ENCODE assay signal across 8 cellular contexts in the genomic region with DNA sequence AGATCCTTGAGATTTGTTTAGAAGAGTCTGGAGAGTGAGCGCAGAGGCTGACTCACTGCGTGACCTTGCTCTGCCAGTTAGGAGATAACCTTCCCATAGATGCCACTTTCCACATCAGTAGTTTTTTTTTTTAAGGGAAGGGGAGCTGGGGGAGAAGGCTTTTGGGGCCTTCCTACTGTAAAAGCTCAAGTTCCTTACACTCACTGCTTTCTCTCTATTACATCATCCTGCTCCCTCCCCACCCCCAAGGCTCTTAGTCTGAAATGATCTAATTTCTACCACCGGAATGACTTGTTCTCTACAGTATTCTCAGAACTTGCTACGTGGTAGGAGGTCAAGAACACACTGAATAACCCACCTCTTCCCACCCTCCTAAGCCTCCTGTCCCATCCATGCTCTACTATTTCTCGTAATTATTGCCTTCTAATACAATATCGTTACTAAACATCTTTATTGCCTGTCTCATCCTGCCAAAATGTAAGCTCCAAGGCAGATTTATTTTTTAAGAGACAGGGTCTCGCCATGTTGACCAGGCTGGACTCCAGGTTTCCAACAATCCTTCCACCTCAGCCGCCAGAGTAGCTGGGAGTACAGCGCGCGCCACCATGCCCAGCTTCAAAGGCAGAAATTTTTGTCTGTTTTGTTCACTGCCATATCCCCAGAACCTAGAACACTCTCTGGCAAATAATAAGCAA. TPM values are rescaled to one million over a fixed set of nuclear protein-coding genes. Genes with fewer than 3 reads are reported as not detected.
DNase-seq lines count a peak whose midpoint lies in the region; ATAC-seq, FAIRE-seq and TF ChIP-seq lines count a peak whose summit lies in the region.

No MANE protein-coding gene starts in this region.

- peak overlapping the region; percentile 95 for H3K27ac ChIP-seq in CD4-positive, CD25-positive, alpha-beta regulatory T cell (ENCODE audit: insufficient read depth, low read length, poor library complexity, severe bottlenecking)
- H3K27ac ChIP-seq in endothelial cell of umbilical vein (ENCODE audit: insufficient read depth, low read depth, low read length) = peak overlapping the region; percentile 85

- peak in 1 of 3 donors; percentile 62 for DNase-seq in CD4-positive, CD25-positive, alpha-beta regulatory T cell
- DNase-seq in HS-5 (ENCODE audit: low read depth) (peak; percentile 52), UCSD-AML1 (lab: John Stamatoyannopoulos, UW; ENCODE audit: unreplicated experiment) (peak; percentile 31), endothelial cell of umbilical vein (ENCODE audit: low read depth, low spot score) (peak; percentile 67), non-pigmented ciliary epithelial cell (ENCODE audit: low read depth) (peak; percentile 77), NCI-H345 (lab: John Stamatoyannopoulos, UW) (no peak), NCI-H1048 (lab: John Stamatoyannopoulos, UW) (no peak)
- no peak for DNase-seq in effector CD8-positive, alpha-beta T cell (lab: John Stamatoyannopoulos, UW)

- POLR2A ChIA-PET in endothelial cell of umbilical vein (lab: Charles Lee) = interaction anchor here (0.6 kb wide), 1 partner anchor 63 kb away, joined by 3 read pairs; no protein-coding TSS in a partner anchor

- no peaks in the 10 kb centered on the region for H3K9me3 ChIP-seq in CD4-positive, CD25-positive, alpha-beta regulatory T cell (ENCODE audit: control insufficient read depth in 2 of 2, low read length in 2 of 2)
- H3K9me3 ChIP-seq in endothelial cell of umbilical vein (replicated peaks; ENCODE audit: control insufficient read depth, insufficient read depth, low read length) = no peaks in the 10 kb centered on the region

- peaks cover 4% of the 10 kb centered on the region for H3K36me3 ChIP-seq in CD4-positive, CD25-positive, alpha-beta regulatory T cell (ENCODE audit: control insufficient read depth, insufficient read depth, low read length)
- H3K36me3 ChIP-seq in endothelial cell of umbilical vein (ENCODE audit: control insufficient read depth in 2 of 2, extremely low read depth in 1 of 2, insufficient read depth in 2 of 2, low read length in 2 of 2) = no peaks in the 10 kb centered on the region

- dilution Hi-C loops in endothelial cell of umbilical vein (cut with MboI; ENCODE audit: extremely low pct_ligation_motif_present, low sequenced_read_pairs) = no loop called here

- H3K36me3 Mint-ChIP-seq in CD4-positive, CD25-positive, alpha-beta regulatory T cell = peaks cover 3% of the 10 kb centered on the region

- FAIRE-seq in endothelial cell of umbilical vein (lab: Jason Lieb, UNC) = peak; percentile 52

- H3K9me3 Mint-ChIP-seq in CD4-positive, CD25-positive, alpha-beta regulatory T cell = no peaks in the 10 kb centered on the region

- no peaks in the 10 kb centered on the region for H3K9me1 ChIP-seq in endothelial cell of umbilical vein (replicated peaks; ENCODE audit: control insufficient read depth, extremely low read depth, insufficient read depth, low read length)

- TSS peak; percentile 99 for BruUV-seq in endothelial cell of umbilical vein (replicated peaks; lab: Mats Ljungman, UMichigan)

- peak overlapping the region; percentile 81 for H3K9ac ChIP-seq in endothelial cell of umbilical vein (replicated peaks; ENCODE audit: extremely low read depth, insufficient read depth, low read length)

- peak overlapping the region; percentile 90 for H3K4me3 ChIP-seq in CD4-positive, CD25-positive, alpha-beta regulatory T cell (ENCODE audit: low read depth, low read length)
- peak overlapping the region; percentile 52 to 79 (median 75) for H3K4me3 ChIP-seq in endothelial cell of umbilical vein (replicated peaks in 1 of 3; ENCODE audit: insufficient read depth in 1 of 3, low read depth in 1 of 3, low read length in 3 of 3)

- H3K4me1 ChIP-seq in CD4-positive, CD25-positive, alpha-beta regulatory T cell (ENCODE audit: control insufficient read depth, insufficient read depth, low read length, poor library complexity, severe bottlenecking) = peaks cover 25% of the 10 kb centered on the region
- H3K4me1 ChIP-seq in endothelial cell of umbilical vein (ENCODE audit: control insufficient read depth, extremely low read depth, insufficient read depth, low read length) = peaks cover 15% of the 10 kb centered on the region

- peak overlapping the region; percentile 90 to 98 (median 93) for H3K4me3 Mint-ChIP-seq in CD4-positive, CD25-positive, alpha-beta regulatory T cell

- peaks cover 7% of the 10 kb centered on the region for H3K27me3 Mint-ChIP-seq in CD4-positive, CD25-positive, alpha-beta regulatory T cell

- CTCF ChIA-PET in endothelial cell of umbilical vein (lab: Charles Lee) = interaction anchor here (1.2 to 1.4 kb wide), 2 partner anchors 27 to 29 kb away, joined by 3 to 6 read pairs; partner anchors contain the start of gene RPL36

- peaks cover 48% of the 10 kb centered on the region for H3K79me2 ChIP-seq in endothelial cell of umbilical vein (ENCODE audit: control insufficient read depth, insufficient read depth, low read length)

- ATAC-seq in CD4-positive, CD25-positive, alpha-beta regulatory T cell (ENCODE audit: low read depth in 2 of 2) = no peak

- H3K4me1 Mint-ChIP-seq in CD4-positive, CD25-positive, alpha-beta regulatory T cell = peaks cover 4 to 39% (median 29%) of the 10 kb centered on the region in 4 donors

- peak overlapping the region; percentile 91 for H3K4me2 ChIP-seq in endothelial cell of umbilical vein (ENCODE audit: insufficient read depth, low read length)

- no peak overlapping the region for H2AFZ ChIP-seq in endothelial cell of umbilical vein (ENCODE audit: low read depth, low read length)

- H4K20me1 ChIP-seq in endothelial cell of umbilical vein (replicated peaks; ENCODE audit: control insufficient read depth, extremely low read depth, insufficient read depth, low read length) = no peaks in the 10 kb centered on the region

- H3K27me3 ChIP-seq in CD4-positive, CD25-positive, alpha-beta regulatory T cell (ENCODE audit: control insufficient read depth, insufficient read depth, low read length) = no peaks in the 10 kb centered on the region
- H3K27me3 ChIP-seq in endothelial cell of umbilical vein (ENCODE audit: control insufficient read depth in 2 of 2, insufficient read depth in 2 of 2, low read length in 2 of 2) = no peaks in the 10 kb centered on the region

- intact Hi-C loops in endothelial cell of umbilical vein (cut with micrococcal nuclease) = no loop called here

- no peak for TF ChIP-seq CTCF in endothelial cell of umbilical vein (IDR thresholded peaks at IDR 0.05; ENCODE audit: extremely low read depth in 1 of 2, insufficient read depth in 1 of 2, low read depth in 1 of 2, low read length in 2 of 2)

- H3K27ac Mint-ChIP-seq in CD4-positive, CD25-positive, alpha-beta regulatory T cell = peak overlapping the region; percentile 81 to 94 (median 92)

- no peak for TF ChIP-seq POLR2A in endothelial cell of umbilical vein (IDR thresholded peaks at IDR 0.05; ENCODE audit: low read depth, low read length)

RNA-seq across cellular contexts. Expression of gene LONP1, which starts 1.2 kb away (rescaled TPM):
- 67.6 TPM for total RNA-seq in CD4-positive, CD25-positive, alpha-beta regulatory T cell
- polyA plus RNA-seq in CD4-positive, CD25-positive, alpha-beta regulatory T cell = 10 to 100 TPM; 16.4 to 22.8 (median 20.3) TPM
- 95.1 and 95.7 TPM in 2 replicates for total RNA-seq in endothelial cell of umbilical vein
- 70.0 and 89.2 TPM in 2 replicates for polyA plus RNA-seq in endothelial cell of umbilical vein
- polyA plus RNA-seq in endothelial cell of umbilical vein (2011; cell fraction: cytosol; rRNA removed) = 41.1 and 58.7 TPM in 2 replicates
- 98.8 and 102 TPM in 2 replicates for polyA plus RNA-seq in endothelial cell of umbilical vein (2011; cell fraction: nucleus; rRNA removed)
- 50.8 and 65.0 TPM in 2 replicates for polyA plus RNA-seq in endothelial cell of umbilical vein (2012)
- polyA minus RNA-seq in endothelial cell of umbilical vein = 35.4 and 48.9 TPM in 2 replicates
- polyA minus RNA-seq in endothelial cell of umbilical vein (2011; cell fraction: cytosol; rRNA and poly(A)+ RNA removed) = 67.5 TPM
- polyA minus RNA-seq in endothelial cell of umbilical vein (2011; cell fraction: nucleus; rRNA and poly(A)+ RNA removed) = 23.9 and 39.0 TPM in 2 replicates

RNA-seq across cellular contexts. Expression of gene CATSPERD, which starts 1.7 kb away (rescaled TPM):
- total RNA-seq in CD4-positive, CD25-positive, alpha-beta regulatory T cell = not detected
- polyA plus RNA-seq in CD4-positive, CD25-positive, alpha-beta regulatory T cell = under 1 TPM in 1 of 4 donors, not detected in 3; 0.17 TPM
- total RNA-seq in endothelial cell of umbilical vein = not detected in 2 replicates
- not detected in 2 replicates for polyA plus RNA-seq in endothelial cell of umbilical vein
- not detected in 2 replicates for polyA plus RNA-seq in endothelial cell of umbilical vein (2011; cell fraction: cytosol; rRNA removed)
- not detected in 2 replicates for polyA plus RNA-seq in endothelial cell of umbilical vein (2011; cell fraction: nucleus; rRNA removed)
- not detected in 2 replicates for polyA plus RNA-seq in endothelial cell of umbilical vein (2012)
- not detected in 2 replicates for polyA minus RNA-seq in endothelial cell of umbilical vein
- not detected for polyA minus RNA-seq in endothelial cell of umbilical vein (2011; cell fraction: cytosol; rRNA and poly(A)+ RNA removed)
- not detected in 2 replicates for polyA minus RNA-seq in endothelial cell of umbilical vein (2011; cell fraction: nucleus; rRNA and poly(A)+ RNA removed)

RNA-seq across cellular contexts. Expression of gene RPL36, which starts 28.6 kb away (rescaled TPM):
- total RNA-seq in CD4-positive, CD25-positive, alpha-beta regulatory T cell = 984 TPM
- 1,000 to 10,000 TPM; 1,952 to 2,703 (median 2,229) TPM for polyA plus RNA-seq in CD4-positive, CD25-positive, alpha-beta regulatory T cell
- 944 and 1,033 TPM in 2 replicates for total RNA-seq in endothelial cell of umbilical vein
- polyA plus RNA-seq in endothelial cell of umbilical vein = 835 and 1,084 TPM in 2 replicates
- 561 and 877 TPM in 2 replicates for polyA plus RNA-seq in endothelial cell of umbilical vein (2011; cell fraction: cytosol; rRNA removed)
- 224 and 232 TPM in 2 replicates for polyA plus RNA-seq in endothelial cell of umbilical vein (2011; cell fraction: nucleus; rRNA removed)
- polyA plus RNA-seq in endothelial cell of umbilical vein (2012) = 1,177 and 1,852 TPM in 2 replicates
- polyA minus RNA-seq in endothelial cell of umbilical vein = 208 and 264 TPM in 2 replicates
- polyA minus RNA-seq in endothelial cell of umbilical vein (2011; cell fraction: cytosol; rRNA and poly(A)+ RNA removed) = 889 TPM
- polyA minus RNA-seq in endothelial cell of umbilical vein (2011; cell fraction: nucleus; rRNA and poly(A)+ RNA removed) = 50.3 and 106 TPM in 2 replicates

RNA-seq across cellular contexts. Expression of gene HSD11B1L, which starts 37.9 kb away (rescaled TPM):
- total RNA-seq in CD4-positive, CD25-positive, alpha-beta regulatory T cell = 2.4 TPM
- 1 to 10 TPM; 1.8 to 3.0 (median 2.3) TPM for polyA plus RNA-seq in CD4-positive, CD25-positive, alpha-beta regulatory T cell
- 4.4 and 5.0 TPM in 2 replicates for total RNA-seq in endothelial cell of umbilical vein
- polyA plus RNA-seq in endothelial cell of umbilical vein = 9.1 and 10.2 TPM in 2 replicates
- 4.9 and 6.1 TPM in 2 replicates for polyA plus RNA-seq in endothelial cell of umbilical vein (2011; cell fraction: cytosol; rRNA removed)
- 4.1 and 4.4 TPM in 2 replicates for polyA plus RNA-seq in endothelial cell of umbilical vein (2011; cell fraction: nucleus; rRNA removed)
- 4.2 and 11.2 TPM in 2 replicates for polyA plus RNA-seq in endothelial cell of umbilical vein (2012)
- 2.0 and 2.1 TPM in 2 replicates for polyA minus RNA-seq in endothelial cell of umbilical vein
- not detected for polyA minus RNA-seq in endothelial cell of umbilical vein (2011; cell fraction: cytosol; rRNA and poly(A)+ RNA removed)
- 2.3 TPM in 1 of 2 replicates, not detected in the other for polyA minus RNA-seq in endothelial cell of umbilical vein (2011; cell fraction: nucleus; rRNA and poly(A)+ RNA removed)

RNA-seq across cellular contexts. Expression of gene MICOS13, which starts 38.4 kb away (rescaled TPM):
- 21.2 TPM for total RNA-seq in CD4-positive, CD25-positive, alpha-beta regulatory T cell
- 100 to 1,000 TPM in 2 of 4 donors, 10 to 100 TPM in 2; 90.6 to 110 (median 100) TPM for polyA plus RNA-seq in CD4-positive, CD25-positive, alpha-beta regulatory T cell
- 53.0 and 55.3 TPM in 2 replicates for total RNA-seq in endothelial cell of umbilical vein
- 86.1 and 115 TPM in 2 replicates for polyA plus RNA-seq in endothelial cell of umbilical vein
- 38.6 and 56.1 TPM in 2 replicates for polyA plus RNA-seq in endothelial cell of umbilical vein (2011; cell fraction: cytosol; rRNA removed)
- polyA plus RNA-seq in endothelial cell of umbilical vein (2011; cell fraction: nucleus; rRNA removed) = 12.5 and 16.9 TPM in 2 replicates
- 41.0 and 68.2 TPM in 2 replicates for polyA plus RNA-seq in endothelial cell of umbilical vein (2012)
- polyA minus RNA-seq in endothelial cell of umbilical vein = 11.8 and 15.2 TPM in 2 replicates
- polyA minus RNA-seq in endothelial cell of umbilical vein (2011; cell fraction: cytosol; rRNA and poly(A)+ RNA removed) = 14.3 TPM
- polyA minus RNA-seq in endothelial cell of umbilical vein (2011; cell fraction: nucleus; rRNA and poly(A)+ RNA removed) = 2.9 and 4.7 TPM in 2 replicates

Comparison
In these comparisons a context has a peak if more than half of its experiments do, and no peak if none do; other contexts are left out.
1. DNase-seq: peak in HS-5 (single experiment), UCSD-AML1 (single experiment), endothelial cell of umbilical vein (single experiment) and non-pigmented ciliary epithelial cell (single experiment); none in NCI-H345 (single experiment), effector CD8-positive, alpha-beta T cell (single experiment) and NCI-H1048 (single experiment).